In the genomic region with DNA sequence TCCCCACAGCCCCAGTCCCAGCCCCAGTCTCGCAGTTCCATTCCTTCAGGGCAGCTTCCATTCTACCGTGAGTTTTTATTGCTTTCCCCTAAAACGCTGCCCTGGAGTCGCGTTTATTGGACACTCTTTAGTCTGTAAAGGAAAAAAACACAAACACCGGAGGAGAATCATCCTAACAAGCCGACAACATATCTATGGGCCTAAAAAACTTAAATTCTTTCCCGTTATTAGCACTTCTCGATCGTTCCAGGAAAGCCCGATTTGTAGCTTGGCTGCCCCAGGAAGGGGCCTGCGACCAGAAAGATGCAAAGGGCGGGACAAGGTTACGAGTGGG, we compare ENCODE assay signal across 8 cellular contexts.
DNase-seq lines count a peak whose midpoint lies in the region; ATAC-seq and TF ChIP-seq lines count a peak whose summit lies in the region.

No MANE protein-coding gene starts in this region.

- H3K9me3 ChIP-seq in PC-3 (ENCODE audit: low read length) (no peaks in the 10 kb centered on the region), esophagus (ENCODE audit: control insufficient read depth in 2 of 2, insufficient read depth in 1 of 2, low read depth in 1 of 2, low read length in 1 of 2) (no peaks in the 10 kb centered on the region), prostate gland (no peaks in the 10 kb centered on the region)

- peak overlapping the region; percentile 96 for H3K4me2 ChIP-seq in PC-3 (ENCODE audit: low read length)

- 4% methylated on average over 14 of the region's 14 CpGs for WGBS in esophagus, 2 donors
- WGBS in prostate gland: 2% methylated on average over 14 of the region's 14 CpGs

- H3K4me3 ChIP-seq in PC-3 (ENCODE audit: low read length) (peak overlapping the region; percentile 96), esophagus (ENCODE audit: low read depth in 1 of 2, low read length in 2 of 2) (peak overlapping the region; percentile 73 to 97), prostate gland (peak overlapping the region; percentile 59 to 80)

- H3K36me3 ChIP-seq in PC-3 (ENCODE audit: low read depth, low read length) (no peaks in the 10 kb centered on the region; the same call in 1 of the 2 replicates), esophagus (ENCODE audit: control insufficient read depth in 2 of 2, insufficient read depth in 2 of 2, low read length in 1 of 2) (no peaks in the 10 kb centered on the region), prostate gland (no peaks in the 10 kb centered on the region)

- H3K79me2 ChIP-seq in PC-3 (ENCODE audit: low read length): peaks cover 46% of the 10 kb centered on the region

- POLR2A ChIA-PET in PC-3 (lab: Charles Lee; ENCODE audit: unreplicated experiment): interaction anchor here (0.6 to 0.9 kb wide), 4 partner anchors 15 to 133 kb away, joined by 3 to 5 read pairs (median 4); no protein-coding TSS in a partner anchor

- CTCF ChIA-PET in PC-3 (lab: Charles Lee): no interaction called here

- peak overlapping the region; percentile 73 for H3K4me3 Mint-ChIP-seq in T-helper 1 cell treated with Interleukin-12 subunit alpha and Interleukin-12 subunit beta and Interleukin-4 antibody, amounts not matched to agents 30 μg/mL and 1 μg/mL, for 36 hours

- DNase-seq in T-helper 1 cell (no peak), PC-3 (no peak), prostate gland (ENCODE audit: low spot score) (no peak), activated gamma-delta T cell (lab: John Stamatoyannopoulos, UW) (no peak)

- peaks cover 21% of the 10 kb centered on the region; the same call in 1 of the 2 replicates for H3K4me1 ChIP-seq in PC-3 (ENCODE audit: insufficient read depth, low read length)
- peaks cover 0 to 2% of the 10 kb centered on the region in 2 donors for H3K4me1 ChIP-seq in esophagus (ENCODE audit: control insufficient read depth in 2 of 2, insufficient read depth in 2 of 2, low read length in 1 of 2)
- no peaks in the 10 kb centered on the region for H3K4me1 ChIP-seq in prostate gland (replicated peaks)

- intact Hi-C loops in PC-3 (cut with micrococcal nuclease): loop anchor here (1.0 to 10.0 kb wide), 5 partner anchors 14 to 244 kb away; no protein-coding TSS in a partner anchor
- intact Hi-C loops in prostate gland (cut with DNase I): no loop called here

- H3K27ac ChIP-seq in PC-3 (ENCODE audit: low read length) (0 out of 2 replicates have a peak overlapping the region, but pooled peaks have one; percentile 14), esophagus (ENCODE audit: low read depth in 2 of 2, low read length in 1 of 2) (peak overlapping the region; percentile 60 to 66), prostate gland (peak overlapping the region; percentile 92 to 95)

- H4K20me1 ChIP-seq in PC-3 (ENCODE audit: low read length): peaks cover 10% of the 10 kb centered on the region; the same call in 1 of the 2 replicates

- no peaks in the 10 kb centered on the region for H3K9me3 Mint-ChIP-seq in T-helper 1 cell treated with Interleukin-12 subunit alpha and Interleukin-12 subunit beta and Interleukin-4 antibody, amounts not matched to agents 30 μg/mL and 1 μg/mL, for 36 hours

- BruUV-seq in PC-3 (replicated peaks; lab: Mats Ljungman, UMichigan): no TSS peak

- H3K27me3 ChIP-seq in PC-3 (ENCODE audit: low read length) (no peaks in the 10 kb centered on the region), esophagus (ENCODE audit: control insufficient read depth in 1 of 2, insufficient read depth in 2 of 2, low read length in 2 of 2) (no peaks in the 10 kb centered on the region), prostate gland (replicated peaks; ENCODE audit: insufficient read depth) (no peaks in the 10 kb centered on the region)

- no peaks in the 10 kb centered on the region for H3K9me2 ChIP-seq in PC-3 (replicated peaks; ENCODE audit: low read length)

- peaks cover 11% of the 10 kb centered on the region for H3K4me1 Mint-ChIP-seq in T-helper 1 cell treated with Interleukin-12 subunit alpha and Interleukin-12 subunit beta and Interleukin-4 antibody, amounts not matched to agents 30 μg/mL and 1 μg/mL, for 36 hours (ENCODE audit: low read depth)

- H3F3A ChIP-seq in PC-3 (ENCODE audit: low read length, unreplicated experiment): no peaks in the 10 kb centered on the region

- peaks cover 51% of the 10 kb centered on the region for H3K27me3 Mint-ChIP-seq in T-helper 1 cell treated with Interleukin-12 subunit alpha and Interleukin-12 subunit beta and Interleukin-4 antibody, amounts not matched to agents 30 μg/mL and 1 μg/mL, for 36 hours (ENCODE audit: low read depth)

- H2AFZ ChIP-seq in PC-3 (ENCODE audit: low read length): peak overlapping the region; percentile 96

- ATAC-seq in PC-3 (peak; percentile 27), GM21423 (IDR thresholded peaks at IDR 0.05; ENCODE audit: unreplicated experiment) (no peak), HG03135 (IDR thresholded peaks at IDR 0.05; ENCODE audit: unreplicated experiment) (no peak)

- no peaks in the 10 kb centered on the region for H3K36me3 Mint-ChIP-seq in T-helper 1 cell treated with Interleukin-12 subunit alpha and Interleukin-12 subunit beta and Interleukin-4 antibody, amounts not matched to agents 30 μg/mL and 1 μg/mL, for 36 hours (ENCODE audit: low read depth)

- H3K27ac Mint-ChIP-seq in T-helper 1 cell treated with Interleukin-12 subunit alpha and Interleukin-12 subunit beta and Interleukin-4 antibody, amounts not matched to agents 30 μg/mL and 1 μg/mL, for 36 hours: peak overlapping the region; percentile 43

- no peak for TF ChIP-seq POLR2A in prostate gland (IDR thresholded peaks at IDR 0.05)

- TF ChIP-seq CTCF in PC-3 (conservative IDR thresholded peaks at IDR 0.05; ENCODE audit: low read depth, low read length) (no peak), prostate gland (IDR thresholded peaks at IDR 0.05) (no peak)

- peak overlapping the region; percentile 85 for H3K9ac ChIP-seq in PC-3 (ENCODE audit: low read length)

Comparison
In these comparisons a context has a peak if more than half of its experiments do, and no peak if none do; other contexts are left out.
1. H3K27ac ChIP-seq: peak in every context shown above with its lines; median percentile 94 in prostate gland; 63 in esophagus; 14 in PC-3.